Comparison of ENCODE assay signal across 13 cellular contexts in genomic region chrX:40279762-40280161, GRCh38.
"Had no signal": no experiment of that assay in that cellular context is flagged by ENCODE, and none has a peak within 500 bp of the region (broad histone marks: within the 10 kb centered on the region; RNA-seq: fewer than 3 reads in every experiment).

No MANE protein-coding gene starts in this region.

- H3K36me3 Mint-ChIP-seq: activated naive CD8-positive, alpha-beta T cell; stimulated activated memory B cell treated with anti-CD40 and anti-IgM and Interleukin-4, amounts not matched to agents 10 μg/mL and 1 μg/mL and 100 μg/mL, for 72 hours had no signal

- H3K4me1 ChIP-seq: esophagus squamous epithelium, foreskin keratinocyte, right atrium auricular region had no signal

- ATAC-seq: foreskin keratinocyte; mucosa of descending colon; naive thymus-derived CD8-positive, alpha-beta T cell; stimulated activated memory B cell treated with anti-CD40 and anti-IgM and Interleukin-4, amounts not matched to agents 10 μg/mL and 1 μg/mL and 100 μg/mL, for 72 hours had no signal

- H3K9me3 ChIP-seq: mucosa of descending colon had no signal

- H3K4me3 ChIP-seq: esophagus squamous epithelium, mucosa of descending colon, right atrium auricular region, tibial nerve had no signal

- H3K36me3 ChIP-seq: esophagus squamous epithelium, right atrium auricular region, tibial nerve had no signal

- H3K27me3 ChIP-seq: esophagus squamous epithelium, foreskin keratinocyte, right atrium auricular region, tibial nerve had no signal

- FAIRE-seq: small intestine had no signal

- H3K27me3 Mint-ChIP-seq: activated naive CD8-positive, alpha-beta T cell; naive thymus-derived CD8-positive, alpha-beta T cell; stimulated activated memory B cell treated with anti-CD40 and anti-IgM and Interleukin-4, amounts not matched to agents 10 μg/mL and 1 μg/mL and 100 μg/mL, for 72 hours had no signal

- H3K27ac Mint-ChIP-seq: activated naive CD8-positive, alpha-beta T cell; activated T-cell treated with anti-CD3 and anti-CD28 coated beads, Interleukin-2, amount 50 U/mL, for 24 hours; stimulated activated memory B cell treated with anti-CD40 and anti-IgM and Interleukin-4, amounts not matched to agents 10 μg/mL and 1 μg/mL and 100 μg/mL, for 72 hours had no signal

- H3K27ac ChIP-seq: esophagus squamous epithelium, foreskin keratinocyte, right atrium auricular region, tibial nerve had no signal

- DNase-seq: activated CD4-positive, alpha-beta T cell treated with anti-CD3 and anti-CD28 coated beads, Interleukin-2, amount 50 U/mL, for 1 hour; activated effector memory CD4-positive, alpha-beta T cell treated with Interleukin-2 at 50 U/mL for 16 hours; activated T-cell treated with anti-CD3 and anti-CD28 coated beads, Interleukin-2, amount 50 U/mL, for 24 hours; esophagus squamous epithelium; mucosa of descending colon; naive thymus-derived CD8-positive, alpha-beta T cell; nucleus accumbens; small intestine had no signal

- H3K4me3 Mint-ChIP-seq: activated naive CD8-positive, alpha-beta T cell; activated T-cell treated with anti-CD3 and anti-CD28 coated beads, Interleukin-2, amount 50 U/mL, for 24 hours; stimulated activated memory B cell treated with anti-CD40 and anti-IgM and Interleukin-4, amounts not matched to agents 10 μg/mL and 1 μg/mL and 100 μg/mL, for 72 hours had no signal
